In genomic region chr7:75711634-75712494, GRCh38 we compare ENCODE assay signal across 12 cellular contexts. TPM values are rescaled to one million over a fixed set of nuclear protein-coding genes. Genes with fewer than 3 reads are reported as not detected.
DNase-seq lines count a peak whose midpoint lies in the region; ATAC-seq, FAIRE-seq and TF ChIP-seq lines count a peak whose summit lies in the region.
"Had no signal": no experiment of that assay in that cellular context is flagged by ENCODE, and none has a peak within 500 bp of the region (broad histone marks: within the 10 kb centered on the region; RNA-seq: fewer than 3 reads in every experiment).

No MANE protein-coding gene starts in this region.

- H3K4me3 ChIP-seq in cardiac fibroblast (replicated peaks in 1 of 2; ENCODE audit: low read depth in 2 of 2, low read length in 2 of 2), result no peak overlapping the region
- no peak overlapping the region for H3K4me3 ChIP-seq in lower lobe of right lung
- no peak overlapping the region for H3K4me3 ChIP-seq in uterus
- no peak overlapping the region for H3K4me3 ChIP-seq in tibial nerve

- TF ChIP-seq EP300 in tibial nerve (IDR thresholded peaks at IDR 0.05), result no peak

- H3K9me3 ChIP-seq in lower lobe of right lung (peaks cover 11% of the 10 kb centered on the region), uterus (peaks cover 0 to 8% of the 10 kb centered on the region in 2 donors), tibial nerve (peaks cover 0 to 33% (median 4%) of the 10 kb centered on the region in 4 donors)

- H3K27me3 ChIP-seq in lower lobe of right lung (ENCODE audit: low read depth), result no peaks in the 10 kb centered on the region
- H3K27me3 ChIP-seq in uterus, result no peaks in the 10 kb centered on the region
- no peaks in the 10 kb centered on the region for H3K27me3 ChIP-seq in tibial nerve

- peaks cover 28% of the 10 kb centered on the region for H3K4me1 ChIP-seq in lower lobe of right lung
- H3K4me1 ChIP-seq in uterus, result peaks cover 0 to 4% of the 10 kb centered on the region in 2 donors
- peaks cover 0 to 19% (median 3%) of the 10 kb centered on the region in 4 donors for H3K4me1 ChIP-seq in tibial nerve

- H3K36me3 ChIP-seq in lower lobe of right lung (no peaks in the 10 kb centered on the region), uterus (no peaks in the 10 kb centered on the region), tibial nerve (peaks cover 0 to 18% (median 0%) of the 10 kb centered on the region in 3 donors)

- H3K27ac ChIP-seq in lower lobe of right lung (peak overlapping the region; percentile 73), uterus (peak overlapping the region; percentile 62 to 67), tibial nerve (peak overlapping the region in 2 of 4 donors; percentile 51 to 80)

- intact Hi-C loops in lower lobe of right lung (cut with DNase I) (no loop called here), uterus (cut with DNase I; ENCODE audit: low total_unique reads) (no loop called here)

- peak; percentile 52 to 62 for ATAC-seq in lower lobe of right lung

- FAIRE-seq in GM12891 (lab: Jason Lieb, UNC), result no peak
- FAIRE-seq: GM18507, H1 had no signal

- DNase-seq in activated effector memory CD4-positive, alpha-beta T cell treated with anti-CD3 and anti-CD28 coated beads, Interleukin-2, amount 50 U/mL, for 16 hours, result peak; percentile 3
- DNase-seq in activated effector memory CD4-positive, alpha-beta T cell treated with Interleukin-2 at 50 U/mL for 16 hours, result no peak
- DNase-seq in cardiac fibroblast (ENCODE audit: low read depth in 2 of 2) (peak; percentile 38 to 65), lower lobe of right lung (peak; percentile 0), uterus (no peak), tibial nerve (ENCODE audit: low spot score in 2 of 2) (no peak), pons (ENCODE audit: low spot score) (no peak), GM12891 (ENCODE audit: insufficient read length, low spot score) (no peak)
- DNase-seq: NK-92 treated with Interleukin-12 subunit alpha and Interleukin-12 subunit beta, amount 100 ng/mL, for 24 hours; stimulated activated CD4-positive, alpha-beta T cell treated with anti-CD3 and anti-CD28 coated beads, Interleukin-4, amount 100 ng/mL, for 1 hour had no signal

- TF ChIP-seq POLR2A in uterus (IDR thresholded peaks at IDR 0.05) (no peak), tibial nerve (IDR thresholded peaks at IDR 0.05) (no peak), GM12891 (IDR thresholded peaks at IDR 0.05; ENCODE audit: low read depth, low read length) (no peak)

- 29 to 31% methylated on average over 10 of the region's 10 CpGs for WGBS in tibial nerve, 2 donors

- TF ChIP-seq CTCF in cardiac fibroblast (IDR thresholded peaks at IDR 0.05; ENCODE audit: low read depth, low read length), result no peak
- no peak for TF ChIP-seq CTCF in lower lobe of right lung (IDR thresholded peaks at IDR 0.05)
- TF ChIP-seq CTCF in uterus (IDR thresholded peaks at IDR 0.05), result no peak
- no peak for TF ChIP-seq CTCF in tibial nerve (IDR thresholded peaks at IDR 0.05)

TF ChIP-seq in GM12891, 5 proteins besides CTCF, POLR2A, EP300 and RAD21:
- TF ChIP-seq POU2F2 (IDR thresholded peaks at IDR 0.05; ENCODE audit: low read depth, low read length) (no peak), SPI1 (IDR thresholded peaks at IDR 0.05; ENCODE audit: low read depth, low read length) (no peak), TAF1 (IDR thresholded peaks at IDR 0.05; ENCODE audit: low read depth, low read length) (no peak), POLR2AphosphoS5 (IDR thresholded peaks at IDR 0.05; ENCODE audit: low read depth, low read length) (no peak), PAX5 (IDR thresholded peaks at IDR 0.05; ENCODE audit: insufficient read depth, low read length, severe bottlenecking) (no peak)
TF ChIP-seq in GM12891: peak in this region for 0.

RNA-seq across cellular contexts. Expression of gene HIP1, which starts 26.9 kb away (rescaled TPM):
- 51.5 TPM for total RNA-seq in lower lobe of right lung
- total RNA-seq in uterus, result 10 to 100 TPM; 13.1 to 48.8 (median 20.3) TPM
- total RNA-seq in tibial nerve, result 10 to 100 TPM; 43.2 to 59.7 (median 49.8) TPM
- polyA plus RNA-seq in GM12891 (2012; ENCODE audit: low read depth, missing spikeins), result 1.6 TPM

Comparison
In these comparisons a context has a peak if more than half of its experiments do, and no peak if none do; other contexts are left out.
1. DNase-seq: peak in activated effector memory CD4-positive, alpha-beta T cell treated with anti-CD3 and anti-CD28 coated beads, Interleukin-2, amount 50 U/mL, for 16 hours (single experiment), cardiac fibroblast (2 of 2) and lower lobe of right lung (single experiment); none in activated effector memory CD4-positive, alpha-beta T cell treated with Interleukin-2 at 50 U/mL for 16 hours (single experiment), uterus (0 of 2), tibial nerve (0 of 2), pons (single experiment) and GM12891 (single experiment).